In the genomic region with DNA sequence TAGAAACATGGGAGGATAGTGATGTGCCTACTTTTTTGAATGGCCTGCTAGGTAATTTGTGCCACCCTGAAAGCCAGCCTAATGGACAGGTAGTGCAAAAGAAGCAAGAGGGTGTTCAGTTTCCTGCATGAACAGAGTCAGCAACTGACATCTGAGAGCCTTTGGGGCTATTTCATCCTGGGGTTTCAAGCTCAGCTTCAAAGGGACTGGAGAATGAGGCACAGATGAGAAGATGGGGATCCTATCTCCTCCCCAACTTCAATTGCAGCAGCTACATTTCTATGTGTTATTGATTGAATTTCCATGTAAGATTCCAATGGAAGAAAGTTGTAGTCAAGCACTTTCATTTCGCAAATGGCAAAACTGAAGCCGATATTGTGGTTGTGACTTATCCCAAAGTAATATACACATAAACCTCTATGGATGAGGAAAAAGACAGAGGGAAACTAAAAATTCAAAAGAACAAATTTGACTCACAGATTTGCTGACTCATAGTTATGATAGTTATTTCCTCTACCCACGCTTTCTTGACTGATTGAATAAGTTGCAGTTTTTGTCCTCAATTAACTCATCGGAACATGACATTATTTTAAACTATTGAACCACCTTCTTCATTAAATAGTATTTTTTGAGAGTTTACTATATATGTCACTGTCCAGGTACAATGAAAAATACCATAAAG, we compare ENCODE assay signal across 11 cellular contexts. TPM values are rescaled to one million over a fixed set of nuclear protein-coding genes. Genes with fewer than 3 reads are reported as not detected.
DNase-seq lines count a peak whose midpoint lies in the region; ATAC-seq, FAIRE-seq and TF ChIP-seq lines count a peak whose summit lies in the region.
"Had no signal": no experiment of that assay in that cellular context is flagged by ENCODE, and none has a peak within 500 bp of the region (broad histone marks: within the 10 kb centered on the region; RNA-seq: fewer than 3 reads in every experiment).

No MANE protein-coding gene starts in this region.

- FAIRE-seq in keratinocyte (lab: Jason Lieb, UNC), result peak; percentile 70
- no peak for FAIRE-seq in urothelium cell line (lab: Jason Lieb, UNC)

- TF ChIP-seq CTCF in keratinocyte (optimal IDR thresholded peaks at IDR 0.05 in 1 of 3, IDR thresholded peaks at IDR 0.05 in 1 of 3, conservative IDR thresholded peaks at IDR 0.05 in 1 of 3; ENCODE audit: extremely low read depth in 1 of 3, insufficient read depth in 2 of 3, low read length in 3 of 3), result no peak

- dilution Hi-C loops in keratinocyte (cut with MboI; ENCODE audit: extremely low pct_ligation_motif_present, low sequenced_read_pairs), result no loop called here

- no peak for ATAC-seq in HG03025 (IDR thresholded peaks at IDR 0.05; ENCODE audit: low FRiP score, unreplicated experiment)
- no peak for ATAC-seq in HG03469 (IDR thresholded peaks at IDR 0.05; ENCODE audit: unreplicated experiment)

- peaks cover 20% of the 10 kb centered on the region for H3K4me1 ChIP-seq in keratinocyte (ENCODE audit: control insufficient read depth, extremely low read depth, insufficient read depth, low read length)

- no peaks in the 10 kb centered on the region for H3K9me1 ChIP-seq in keratinocyte (ENCODE audit: control insufficient read depth, extremely low read depth, insufficient read depth, low read length)

- no peaks in the 10 kb centered on the region for H4K20me1 ChIP-seq in keratinocyte (ENCODE audit: control insufficient read depth, extremely low read depth, insufficient read depth, low read length)

- H3K9me3 ChIP-seq in keratinocyte (ENCODE audit: control insufficient read depth, low read depth, low read length), result no peaks in the 10 kb centered on the region

- H3K4me2 ChIP-seq in keratinocyte (ENCODE audit: control insufficient read depth, extremely low read depth, insufficient read depth, low read depth, low read length), result peak overlapping the region; percentile 50

- H3K36me3 ChIP-seq in keratinocyte (ENCODE audit: control insufficient read depth in 2 of 2, extremely low read depth in 1 of 2, insufficient read depth in 2 of 2, low read length in 2 of 2), result no peaks in the 10 kb centered on the region

- peak overlapping the region; percentile 2 for H2AFZ ChIP-seq in keratinocyte (ENCODE audit: control insufficient read depth, low read length)

- H3K79me2 ChIP-seq in keratinocyte (ENCODE audit: control insufficient read depth, insufficient read depth, low read length), result no peaks in the 10 kb centered on the region

- H3K27ac ChIP-seq in keratinocyte (ENCODE audit: control insufficient read depth, insufficient read depth, low read length), result peak overlapping the region; percentile 53

- no peak overlapping the region for H3K4me3 ChIP-seq in keratinocyte (ENCODE audit: control insufficient read depth in 2 of 3, extremely low read depth in 1 of 3, insufficient read depth in 2 of 3, low read depth in 1 of 3, low read length in 3 of 3)

- DNase-seq in AG20443 (ENCODE audit: low spot score), result peak; percentile 37
- peak; percentile 56 for DNase-seq in HS-5 (ENCODE audit: low read depth)
- peak; percentile 36 for DNase-seq in astrocyte of the hippocampus (ENCODE audit: low read depth, low spot score)
- DNase-seq in keratinocyte (ENCODE audit: low read depth, low spot score), result no peak
- no peak for DNase-seq in cerebellar cortex (ENCODE audit: low spot score)
- no peak for DNase-seq in urothelium cell line (ENCODE audit: low spot score)
- DNase-seq: DND-41; NCI-H345; stimulated activated naive CD4-positive, alpha-beta T cell had no signal

- no peak overlapping the region for H3K9ac ChIP-seq in keratinocyte (ENCODE audit: control insufficient read depth, extremely low read depth, insufficient read depth, low read length)

- H3K27me3 ChIP-seq in keratinocyte (ENCODE audit: control insufficient read depth, extremely low read depth, insufficient read depth, low read length), result no peaks in the 10 kb centered on the region

RNA-seq across cellular contexts. Expression of gene NRP1, which starts 42.6 kb away (rescaled TPM):
- 15.1 to 55.4 TPM (median 36.2 TPM) in 3 replicates for polyA plus RNA-seq in keratinocyte
- 7.3 TPM for polyA plus RNA-seq in keratinocyte (2011; ENCODE audit: low read depth)
- polyA plus RNA-seq in keratinocyte (2011; cell fraction: cytosol; rRNA removed), result 9.6 and 12.2 TPM in 2 replicates
- polyA plus RNA-seq in keratinocyte (2011; cell fraction: nucleus; rRNA removed), result 61.3 and 83.6 TPM in 2 replicates
- 5.2 and 59.6 TPM in 2 replicates for polyA plus RNA-seq in keratinocyte (2012; ENCODE audit: low replicate concordance)
- 35.5 to 105 TPM (median 80.8 TPM) in 3 replicates for polyA minus RNA-seq in keratinocyte
- polyA minus RNA-seq in keratinocyte (2011; cell fraction: cytosol; rRNA and poly(A)+ RNA removed), result 38.2 TPM
- 74.6 and 127 TPM in 2 replicates for polyA minus RNA-seq in keratinocyte (2011; cell fraction: nucleus; rRNA and poly(A)+ RNA removed)

Comparison
In these comparisons a context has a peak if more than half of its experiments do, and no peak if none do; other contexts are left out.
1. DNase-seq: peak in AG20443 (single experiment), HS-5 (single experiment) and astrocyte of the hippocampus (single experiment); none in keratinocyte (single experiment), cerebellar cortex (single experiment) and urothelium cell line (single experiment).